9 cellular contexts compared by ENCODE assay signal in genomic region chr3:194504146-194504545, GRCh38.
"Had no signal": no experiment of that assay in that cellular context is flagged by ENCODE, and none has a peak within 500 bp of the region (broad histone marks: within the 10 kb centered on the region; RNA-seq: fewer than 3 reads in every experiment).

No MANE protein-coding gene starts in this region.

- H3K4me3 ChIP-seq: GM23248, HAP-1, K562 had no signal

- ATAC-seq: HCT116, HepG2, K562 had no signal

- H3K9ac ChIP-seq: GM23248 had no signal

- H3K9me3 Mint-ChIP-seq: HFFc6 had no signal

- DNase-seq: GM23248, GOT3, H7, HFFc6 had no signal

- H3K27ac Mint-ChIP-seq: HFFc6 had no signal

- H3K4me3 Mint-ChIP-seq: HFFc6 had no signal

- H2AFZ ChIP-seq: GM23248 had no signal

- H3K36me3 ChIP-seq: HAP-1 had no signal

- H3K9me3 ChIP-seq: HAP-1 had no signal

- H3K27ac ChIP-seq: GM23248, HL-60 had no signal
